Comparison of ENCODE assay signal across 8 cellular contexts in the genomic region with DNA sequence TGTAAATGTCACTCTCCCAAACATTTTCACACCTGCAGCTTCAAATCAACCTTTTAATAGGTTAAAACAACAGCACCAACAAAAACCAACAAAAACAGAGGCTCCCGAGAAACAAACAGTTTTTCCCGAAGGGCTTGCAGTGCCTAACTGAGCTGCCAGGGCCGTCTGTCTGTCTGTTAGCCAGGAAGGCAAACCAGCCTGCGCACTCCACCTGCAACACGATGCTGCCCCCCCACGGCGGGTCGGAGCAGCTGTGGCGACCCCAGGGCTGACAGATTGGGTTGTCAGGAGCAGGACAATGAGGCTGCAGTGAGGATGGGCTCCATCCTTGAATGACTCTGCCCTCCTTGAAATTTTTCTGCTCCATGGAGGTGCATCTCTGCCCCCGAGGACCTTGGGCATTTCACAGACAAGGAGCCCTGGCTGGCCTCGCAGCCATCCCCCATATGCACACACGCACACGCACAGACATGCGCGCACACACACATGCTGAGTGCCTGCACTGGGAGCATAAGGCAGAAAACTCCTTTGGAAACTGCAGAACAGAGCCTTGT. TPM values are rescaled to one million over a fixed set of nuclear protein-coding genes. Genes with fewer than 3 reads are reported as not detected.
DNase-seq lines count a peak whose midpoint lies in the region; ATAC-seq and TF ChIP-seq lines count a peak whose summit lies in the region.

No MANE protein-coding gene starts in this region.

- intact Hi-C loops in PC-3 (cut with micrococcal nuclease), result loop anchor here (2.0 to 10.0 kb wide), 3 partner anchors 156 to 764 kb away; no protein-coding TSS in a partner anchor
- intact Hi-C loops in sigmoid colon (cut with DNase I), result no loop called here

- H3K27ac Mint-ChIP-seq in GM23338, result no peak overlapping the region; the same call in 1 of the 2 replicates

- peaks cover 48% of the 10 kb centered on the region for H3K27me3 Mint-ChIP-seq in GM23338 (ENCODE audit: insufficient read depth, low read depth, poor library complexity)

- peak overlapping the region; percentile 99 for H2AFZ ChIP-seq in GM23338
- H2AFZ ChIP-seq in PC-3 (ENCODE audit: low read length), result peak overlapping the region; percentile 62

- no peaks in the 10 kb centered on the region for H3K9me2 ChIP-seq in GM23338 (ENCODE audit: insufficient read depth)
- H3K9me2 ChIP-seq in PC-3 (replicated peaks; ENCODE audit: low read length), result no peaks in the 10 kb centered on the region

- H3F3A ChIP-seq in GM23338 (replicated peaks; ENCODE audit: low read depth) (no peaks in the 10 kb centered on the region), PC-3 (ENCODE audit: low read length, unreplicated experiment) (no peaks in the 10 kb centered on the region)

- 36 to 59% methylated on average over 15 of the region's 15 CpGs for WGBS in sigmoid colon, 2 donors

- peak overlapping the region; percentile 71 for H3K4me3 Mint-ChIP-seq in GM23338

- no peak overlapping the region for H3K9ac ChIP-seq in PC-3 (ENCODE audit: low read length)

- H3K9me3 Mint-ChIP-seq in GM23338, result peaks cover 13% of the 10 kb centered on the region

- no TSS peak for BruUV-seq in PC-3 (replicated peaks; lab: Mats Ljungman, UMichigan)

- H3K79me2 ChIP-seq in GM23338 (replicated peaks; ENCODE audit: insufficient read depth) (no peaks in the 10 kb centered on the region), PC-3 (ENCODE audit: low read length) (no peaks in the 10 kb centered on the region)

- H3K27ac ChIP-seq in AG04450 (ENCODE audit: low read depth, low read length), result no peak overlapping the region
- H3K27ac ChIP-seq in GM23338 (ENCODE audit: low read depth), result no peak overlapping the region
- H3K27ac ChIP-seq in PC-3 (ENCODE audit: low read length), result no peak overlapping the region
- H3K27ac ChIP-seq in sigmoid colon, result no peak overlapping the region

- no peak for TF ChIP-seq EP300 in sigmoid colon (IDR thresholded peaks at IDR 0.05)

- peak; percentile 45 for ATAC-seq in GM23338
- peak; percentile 65 for ATAC-seq in PC-3
- no peak for ATAC-seq in GM18502 (IDR thresholded peaks at IDR 0.05; ENCODE audit: poor library complexity, unreplicated experiment)

- H3K4me3 ChIP-seq in AG04450 (ENCODE audit: low read depth, low read length), result no peak overlapping the region
- H3K4me3 ChIP-seq in GM23338, result peak overlapping the region; percentile 67
- H3K4me3 ChIP-seq in PC-3 (ENCODE audit: low read length), result peak overlapping the region; percentile 56
- H3K4me3 ChIP-seq in sigmoid colon, result no peak overlapping the region

- H3K9me3 ChIP-seq in AG04450 (ENCODE audit: control insufficient read depth, insufficient read depth, low read length) (peaks cover 8% of the 10 kb centered on the region; the same call in 1 of the 2 replicates), PC-3 (ENCODE audit: low read length) (no peaks in the 10 kb centered on the region), sigmoid colon (no peaks in the 10 kb centered on the region)

- CTCF ChIA-PET in AG04450 (lab: Charles Lee) (interaction anchor here (0.9 to 2.0 kb wide), 3 partner anchors 238 to 516 kb away, joined by 3 to 4 read pairs (median 3); no protein-coding TSS in a partner anchor), PC-3 (lab: Charles Lee) (interaction anchor here (0.6 to 0.9 kb wide), 2 partner anchors 157 to 334 kb away, joined by 3 to 4 read pairs; no protein-coding TSS in a partner anchor)

- peaks cover 6% of the 10 kb centered on the region; the same call in 2 of the 3 replicates for H3K36me3 Mint-ChIP-seq in GM23338 (ENCODE audit: low read depth)

- TF ChIP-seq CTCF in AG04450 (IDR thresholded peaks at IDR 0.05; ENCODE audit: low read depth, low read length) (peak; percentile 26; the same call in 1 of the 2 replicates), GM23338 (conservative IDR thresholded peaks at IDR 0.05; ENCODE audit: low read depth in 2 of 2) (peak; percentile 69 to 96), PC-3 (conservative IDR thresholded peaks at IDR 0.05; ENCODE audit: low read depth, low read length) (peak; percentile 61), sigmoid colon (IDR thresholded peaks at IDR 0.05) (peak in 1 of 4 experiments; percentile 4)

- H4K20me1 ChIP-seq in GM23338 (replicated peaks; ENCODE audit: insufficient read depth) (no peaks in the 10 kb centered on the region), PC-3 (ENCODE audit: low read length) (no peaks in the 10 kb centered on the region)

- DNase-seq in AG04450 (ENCODE audit: low read depth, low spot score) (no peak), GM23338 (ENCODE audit: low spot score) (peak; percentile 80), PC-3 (peak; percentile 48), fibroblast of the conjunctiva (ENCODE audit: low read depth) (peak; percentile 6), sigmoid colon (peak; percentile 66), KG1 (lab: John Stamatoyannopoulos, UW) (no peak), NCI-H1105 treated with DMSO at 0.1 percent for 48 hours (lab: John Stamatoyannopoulos, UW) (no peak)

- no peak for TF ChIP-seq POLR2A in sigmoid colon (IDR thresholded peaks at IDR 0.05)

- H3K27me3 ChIP-seq in AG04450 (ENCODE audit: control insufficient read depth, insufficient read depth, low read length) (peaks cover 22% of the 10 kb centered on the region), GM23338 (ENCODE audit: insufficient read depth) (peaks cover 33% of the 10 kb centered on the region), PC-3 (ENCODE audit: low read length) (peaks cover 21% of the 10 kb centered on the region), sigmoid colon (peaks cover 4 to 84% (median 49%) of the 10 kb centered on the region in 3 donors)

- peaks cover 37% of the 10 kb centered on the region for H3K4me1 ChIP-seq in GM23338 (ENCODE audit: insufficient read depth)
- peaks cover 8% of the 10 kb centered on the region for H3K4me1 ChIP-seq in PC-3 (ENCODE audit: insufficient read depth, low read length)
- H3K4me1 ChIP-seq in sigmoid colon, result peaks cover 0 to 30% (median 13%) of the 10 kb centered on the region in 4 donors

- H3K36me3 ChIP-seq in GM23338 (ENCODE audit: insufficient read depth) (no peaks in the 10 kb centered on the region), PC-3 (ENCODE audit: low read depth, low read length) (no peaks in the 10 kb centered on the region), sigmoid colon (no peaks in the 10 kb centered on the region)

- peaks cover 59% of the 10 kb centered on the region for H3K4me1 Mint-ChIP-seq in GM23338

- H3K4me2 ChIP-seq in GM23338 (peak overlapping the region; percentile 81), PC-3 (ENCODE audit: low read length) (peak overlapping the region; percentile 82)

- POLR2A ChIA-PET in AG04450 (lab: Yijun Ruan, JAX) (no interaction called here), PC-3 (lab: Charles Lee; ENCODE audit: unreplicated experiment) (no interaction called here)

TF ChIP-seq in GM23338, 12 proteins besides CTCF, POLR2A, EP300 and RAD21 (continues in another document):
- TF ChIP-seq REST (IDR thresholded peaks at IDR 0.05; ENCODE audit: unreplicated experiment), result no peak
- no peak for TF ChIP-seq EZH2phosphoT487 (IDR thresholded peaks at IDR 0.05; ENCODE audit: unreplicated experiment)
- no peak for TF ChIP-seq NANOG (IDR thresholded peaks at IDR 0.05; ENCODE audit: borderline replicate concordance)
- TF ChIP-seq CREB1 (CRISPR knock-in tag; IDR thresholded peaks at IDR 0.05; ENCODE audit: low read depth), result no peak

RNA-seq across cellular contexts. Expression of gene RTL1, which starts 2.6 kb away (rescaled TPM):
- polyA plus RNA-seq in AG04450 (2011; rRNA removed) (not detected in 2 replicates), GM23338 (2016; fragmentation: Nextera tagmentation; extraction: Ambion mirVana) (not detected in 2 replicates), sigmoid colon (not detected)
- polyA minus RNA-seq in AG04450 (2011; rRNA and poly(A)+ RNA removed), result not detected in 2 replicates
- not detected in 2 replicates for total RNA-seq in GM23338 (2014; rRNA removed; shearing (Covaris generic))
- total RNA-seq in PC-3 (2014; rRNA removed) (not detected in 2 replicates), sigmoid colon (not detected)

Comparison
In these comparisons a context has a peak if more than half of its experiments do, and no peak if none do; other contexts are left out.
1. DNase-seq: peak in GM23338 (single experiment), PC-3 (single experiment), fibroblast of the conjunctiva (single experiment) and sigmoid colon (single experiment); none in AG04450 (single experiment), KG1 (single experiment) and NCI-H1105 treated with DMSO at 0.1 percent for 48 hours (single experiment).
2. H3K4me3 ChIP-seq: peak in GM23338 (single experiment) and PC-3 (single experiment); none in AG04450 (single experiment) and sigmoid colon (0 of 4).